In the genomic region with DNA sequence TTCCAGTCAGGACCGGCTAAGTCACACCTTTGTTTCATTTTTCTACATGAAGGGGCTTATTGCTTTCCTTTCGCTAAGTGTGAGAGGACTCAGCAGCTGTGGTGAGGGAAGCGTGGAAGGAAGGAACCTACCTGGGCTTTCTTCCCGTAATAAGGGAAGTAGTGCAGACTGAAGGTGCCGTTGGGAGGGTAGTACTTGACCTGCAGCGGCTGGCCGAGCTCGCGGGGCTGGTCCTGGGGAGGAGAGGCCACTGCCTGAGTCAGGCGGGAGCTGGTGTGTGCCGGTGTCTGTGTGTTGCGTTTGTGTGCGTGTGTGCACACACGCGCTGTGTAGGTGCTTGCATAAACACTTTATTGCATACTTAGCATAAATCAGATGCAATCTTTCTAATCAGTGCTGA, we compare ENCODE assay signal across 27 cellular contexts. TPM values are rescaled to one million over a fixed set of nuclear protein-coding genes. Genes with fewer than 3 reads are reported as not detected.
A peak's percentile ranks its signal among the peaks of the same experiment; 100 is the strongest.
DNase-seq lines count a peak whose midpoint lies in the region; ATAC-seq and TF ChIP-seq lines count a peak whose summit lies in the region.
"Had no signal": no experiment of that assay in that cellular context is flagged by ENCODE, and none has a peak within 500 bp of the region (broad histone marks: within the 10 kb centered on the region; RNA-seq: fewer than 3 reads in every experiment).

No MANE protein-coding gene starts in this region.

- no peak overlapping the region for H3K27ac ChIP-seq in right cardiac atrium (ENCODE audit: low read length)
- no peak overlapping the region for H3K27ac ChIP-seq in neural progenitor cell
- H3K27ac ChIP-seq in effector memory CD4-positive, alpha-beta T cell (ENCODE audit: insufficient read depth, low read length, poor library complexity, severe bottlenecking): no peak overlapping the region
- H3K27ac ChIP-seq: breast epithelium, epithelial cell of prostate, parathyroid adenoma, tibial artery had no signal

- peaks cover 9% of the 10 kb centered on the region for H3K27me3 Mint-ChIP-seq in neural progenitor cell (ENCODE audit: insufficient read depth, low read depth)

- no peaks in the 10 kb centered on the region for H3F3A ChIP-seq in neural progenitor cell (ENCODE audit: low read depth)

- peak in 2 of 3 donors; percentile 18 to 32 for DNase-seq in right cardiac atrium
- DNase-seq in left ventricle myocardium superior: no peak
- no peak for DNase-seq in neural progenitor cell (ENCODE audit: low spot score)
- DNase-seq in effector memory CD4-positive, alpha-beta T cell: no peak
- no peak for DNase-seq in NCI-H1092 treated with DMSO at 0.1 percent for 48 hours (lab: John Stamatoyannopoulos, UW)
- no peak for DNase-seq in NCI-H1930 (lab: John Stamatoyannopoulos, UW)
- DNase-seq: foreskin fibroblast; hypothalamus; Kasumi-1; NCI-H1092; NCI-H2107; NCI-H524 treated with DMSO at 0.1 percent for 48 hours; RPMI8226; stimulated activated CD4-positive, alpha-beta T cell treated with anti-CD3 and anti-CD28 coated beads, Interleukin-2, amount 100 ng/mL, for 24 hours; stimulated activated naive CD4-positive, alpha-beta T cell; T1000 had no signal

- no peaks in the 10 kb centered on the region for H3K79me2 ChIP-seq in neural progenitor cell (ENCODE audit: low read depth)
- H3K79me2 ChIP-seq: parathyroid adenoma had no signal

- no peaks in the 10 kb centered on the region for H3K9me3 Mint-ChIP-seq in neural progenitor cell
- H3K9me3 Mint-ChIP-seq: activated T-helper 1 cell treated with anti-CD3 and anti-CD28 coated beads, Interleukin-12 subunit alpha, Interleukin-12 subunit beta, Interleukin-2, Interleukin-4 antibody, amounts not matched to agents 30 ng/mL and 10 ng/mL and 1 ng/mL, durations not matched to agents 14 hours and 24 hours and 36 hours; nephron had no signal

- H2AFZ ChIP-seq in neural progenitor cell (replicated peaks): no peak overlapping the region
- H2AFZ ChIP-seq: parathyroid adenoma had no signal

- peaks cover 5% of the 10 kb centered on the region for H3K36me3 Mint-ChIP-seq in neural progenitor cell

- no peak overlapping the region for H3K9ac ChIP-seq in neural progenitor cell
- H3K9ac ChIP-seq: parathyroid adenoma had no signal

- no peaks in the 10 kb centered on the region for H3K9me3 ChIP-seq in right cardiac atrium (ENCODE audit: control insufficient read depth, low read length)
- no peaks in the 10 kb centered on the region for H3K9me3 ChIP-seq in neural progenitor cell (ENCODE audit: low read depth)
- no peaks in the 10 kb centered on the region for H3K9me3 ChIP-seq in effector memory CD4-positive, alpha-beta T cell (ENCODE audit: control insufficient read depth, low read length)
- H3K9me3 ChIP-seq: breast epithelium, tibial artery had no signal

- H3K4me3 Mint-ChIP-seq in neural progenitor cell: no peak overlapping the region
- H3K4me3 Mint-ChIP-seq: activated T-helper 1 cell treated with anti-CD3 and anti-CD28 coated beads, Interleukin-12 subunit alpha, Interleukin-12 subunit beta, Interleukin-2, Interleukin-4 antibody, amounts not matched to agents 30 ng/mL and 10 ng/mL and 1 ng/mL, durations not matched to agents 14 hours and 24 hours and 36 hours; nephron had no signal

- H3K4me1 Mint-ChIP-seq in neural progenitor cell: peaks cover 22% of the 10 kb centered on the region

- peak overlapping the region; percentile 53 for H3K27ac Mint-ChIP-seq in neural progenitor cell
- H3K27ac Mint-ChIP-seq: activated T-helper 1 cell treated with anti-CD3 and anti-CD28 coated beads, Interleukin-12 subunit alpha, Interleukin-12 subunit beta, Interleukin-2, Interleukin-4 antibody, amounts not matched to agents 30 ng/mL and 10 ng/mL and 1 ng/mL, durations not matched to agents 14 hours and 24 hours and 36 hours had no signal

- no peak overlapping the region for H3K4me2 ChIP-seq in neural progenitor cell

- ATAC-seq in right cardiac atrium (no peak), left ventricle myocardium superior (no peak), esophagus mucosa (peak; percentile 34), HG02852 (IDR thresholded peaks at IDR 0.05; ENCODE audit: unreplicated experiment) (no peak)

- H3K4me1 ChIP-seq in right cardiac atrium (ENCODE audit: control insufficient read depth, insufficient read depth, low read length) (peaks cover 6% of the 10 kb centered on the region), neural progenitor cell (no peaks in the 10 kb centered on the region)
- no peaks in the 10 kb centered on the region for H3K4me1 ChIP-seq in effector memory CD4-positive, alpha-beta T cell (ENCODE audit: control insufficient read depth, insufficient read depth, low read length, poor library complexity, severe bottlenecking)
- H3K4me1 ChIP-seq: breast epithelium had no signal

- H4K20me1 ChIP-seq in neural progenitor cell (ENCODE audit: low read depth): no peaks in the 10 kb centered on the region

- 91% methylated on average over 15 of the region's 15 CpGs for WGBS in right cardiac atrium

- no peak overlapping the region for H3K4me3 ChIP-seq in right cardiac atrium (ENCODE audit: low read length)
- H3K4me3 ChIP-seq in neural progenitor cell: no peak overlapping the region
- no peak overlapping the region for H3K4me3 ChIP-seq in effector memory CD4-positive, alpha-beta T cell (ENCODE audit: insufficient read depth, low read depth, low read length, poor library complexity, severe bottlenecking)
- H3K4me3 ChIP-seq: breast epithelium, tibial artery had no signal

- H3K36me3 ChIP-seq in neural progenitor cell: no peaks in the 10 kb centered on the region
- H3K36me3 ChIP-seq in effector memory CD4-positive, alpha-beta T cell (ENCODE audit: control insufficient read depth, insufficient read depth, low read length): no peaks in the 10 kb centered on the region
- H3K36me3 ChIP-seq: breast epithelium, tibial artery had no signal

- intact Hi-C loops in right cardiac atrium (cut with DNase I) (no loop called here), left ventricle myocardium superior (cut with micrococcal nuclease) (no loop called here)

- H3K27me3 ChIP-seq in right cardiac atrium (ENCODE audit: control insufficient read depth, insufficient read depth): no peaks in the 10 kb centered on the region
- no peaks in the 10 kb centered on the region for H3K27me3 ChIP-seq in neural progenitor cell
- no peaks in the 10 kb centered on the region for H3K27me3 ChIP-seq in effector memory CD4-positive, alpha-beta T cell (replicated peaks; ENCODE audit: control insufficient read depth, insufficient read depth, low read length, poor library complexity, severe bottlenecking)
- H3K27me3 ChIP-seq: breast epithelium had no signal

- TF ChIP-seq CTCF in neural progenitor cell (IDR thresholded peaks at IDR 0.05): no peak

RNA-seq across cellular contexts. Expression of a gene that starts 7.7 kb away (rescaled TPM):
- total RNA-seq in right cardiac atrium (not detected), left ventricle myocardium superior (not detected), esophagus mucosa (not detected), neural progenitor cell (ENCODE audit: low replicate concordance) (not detected in 2 replicates)
- polyA plus RNA-seq in right cardiac atrium: not detected
- total RNA-seq: activated T-helper 1 cell treated with anti-CD3 and anti-CD28 coated beads, Interleukin-12 subunit alpha, Interleukin-12 subunit beta, Interleukin-2, Interleukin-4 antibody, amounts not matched to agents 30 ng/mL and 10 ng/mL and 1 ng/mL, durations not matched to agents 14 hours and 24 hours and 36 hours; breast epithelium; Daoy; dermis microvascular lymphatic vessel endothelial cell had no signal

RNA-seq across cellular contexts. Expression of a gene that starts 16.7 kb away (rescaled TPM):
- total RNA-seq in right cardiac atrium (under 1 TPM in 2 of 4 donors, not detected in 2; 0.24 to 0.66 TPM), left ventricle myocardium superior (0.42 TPM), esophagus mucosa (not detected), neural progenitor cell (ENCODE audit: low replicate concordance) (0.40 TPM in 1 of 2 replicates, not detected in the other)
- 0.43 TPM for polyA plus RNA-seq in right cardiac atrium
- total RNA-seq: activated T-helper 1 cell treated with anti-CD3 and anti-CD28 coated beads, Interleukin-12 subunit alpha, Interleukin-12 subunit beta, Interleukin-2, Interleukin-4 antibody, amounts not matched to agents 30 ng/mL and 10 ng/mL and 1 ng/mL, durations not matched to agents 14 hours and 24 hours and 36 hours; breast epithelium; Daoy; dermis microvascular lymphatic vessel endothelial cell had no signal
- polyA plus RNA-seq: adipose tissue had no signal

Comparison
In these comparisons a context has a peak if more than half of its experiments do, and no peak if none do; other contexts are left out.
1. DNase-seq: peak in right cardiac atrium (2 of 3); none in left ventricle myocardium superior (single experiment), neural progenitor cell (single experiment), effector memory CD4-positive, alpha-beta T cell (0 of 3), NCI-H1092 treated with DMSO at 0.1 percent for 48 hours (single experiment) and NCI-H1930 (0 of 2).